ENCODE assay signal across 1 cellular context in genomic region chr4:25367004-25367621, GRCh38.
TF ChIP-seq lines count a peak whose summit lies in the region.

No MANE protein-coding gene starts in this region.

TF ChIP-seq in Ishikawa, 13 proteins besides CTCF, POLR2A, EP300 and RAD21 (continued from another document):
- no peak for TF ChIP-seq REST (IDR thresholded peaks at IDR 0.05; ENCODE audit: low read depth)
- TF ChIP-seq CREB1 (IDR thresholded peaks at IDR 0.05; ENCODE audit: low read depth): no peak
- TF ChIP-seq NFIC (IDR thresholded peaks at IDR 0.05): no peak
- TF ChIP-seq YY1 (IDR thresholded peaks at IDR 0.05; ENCODE audit: low read depth): no peak
